2 cellular contexts compared by ENCODE assay signal in the genomic region with DNA sequence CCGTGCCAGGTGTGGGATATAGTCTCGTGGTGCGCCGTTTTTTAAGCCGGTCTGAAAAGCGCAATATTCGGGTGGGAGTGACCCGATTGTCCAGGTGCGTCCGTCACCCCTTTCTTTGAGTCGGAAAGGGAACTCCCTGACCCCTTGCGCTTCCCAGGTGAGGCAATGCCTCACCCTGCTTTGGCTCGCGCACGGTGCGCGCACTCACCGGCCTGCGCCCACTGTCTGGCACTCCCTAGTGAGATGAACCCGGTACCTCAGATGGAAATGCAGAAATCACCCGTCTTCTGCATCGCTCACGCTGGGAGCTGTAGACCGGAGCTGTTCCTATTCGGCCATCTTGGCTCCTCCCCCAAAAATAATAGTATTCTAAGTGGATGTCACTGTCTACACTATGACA. TPM values are rescaled to one million over a fixed set of nuclear protein-coding genes. Genes with fewer than 3 reads are reported as not detected.
"Had no signal": no experiment of that assay in that cellular context is flagged by ENCODE, and none has a peak within 500 bp of the region (broad histone marks: within the 10 kb centered on the region; RNA-seq: fewer than 3 reads in every experiment).

No MANE protein-coding gene starts in this region.

RNA-seq across cellular contexts. Expression of a gene that starts 37.1 kb away (rescaled TPM):
- total RNA-seq: activated CD8-positive, alpha-beta T cell treated with anti-CD3 and anti-CD28 coated beads for 36 hours; RPMI7951 had no signal
